Comparison of ENCODE assay signal across 8 cellular contexts in the genomic region with DNA sequence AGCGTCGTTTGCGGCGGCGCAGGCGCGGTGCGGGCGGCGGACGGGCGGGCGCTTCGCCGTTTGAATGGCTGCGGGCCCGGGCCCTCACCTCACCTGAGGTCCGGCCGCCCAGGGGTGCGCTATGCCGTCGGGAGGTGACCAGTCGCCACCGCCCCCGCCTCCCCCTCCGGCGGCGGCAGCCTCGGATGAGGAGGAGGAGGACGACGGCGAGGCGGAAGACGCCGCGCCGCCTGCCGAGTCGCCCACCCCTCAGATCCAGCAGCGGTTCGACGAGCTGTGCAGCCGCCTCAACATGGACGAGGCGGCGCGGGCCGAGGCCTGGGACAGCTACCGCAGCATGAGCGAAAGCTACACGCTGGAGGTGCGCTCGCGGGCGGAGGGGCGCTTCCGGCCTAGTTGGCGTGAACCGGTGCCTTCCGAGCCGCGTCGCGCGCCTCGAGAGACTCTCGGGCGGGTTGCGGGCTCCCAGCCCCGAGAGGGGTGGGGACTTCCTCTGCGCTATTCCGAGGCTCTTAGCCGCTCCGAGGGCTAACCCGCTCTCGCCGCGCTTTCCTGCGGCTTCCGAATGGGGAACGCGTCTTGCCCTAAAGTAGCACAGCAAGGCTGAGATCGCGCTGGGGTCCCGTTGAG. TPM values are rescaled to one million over a fixed set of nuclear protein-coding genes. Genes with fewer than 3 reads are reported as not detected.
A peak's percentile ranks its signal among the peaks of the same experiment; 100 is the strongest.
DNase-seq lines count a peak whose midpoint lies in the region; ATAC-seq and TF ChIP-seq lines count a peak whose summit lies in the region.

Gene RBL2, plus strand, starts transcription at position 36 of the 630 bp plus-strand sequence. Its CDS starts 86 bp downstream, at position 122.

- H3K9me3 ChIP-seq in liver (ENCODE audit: control insufficient read depth in 4 of 4, low read length in 3 of 4) = no peaks in the 10 kb centered on the region

- peaks cover 3% of the 10 kb centered on the region for H3K9me3 Mint-ChIP-seq in activated CD4-positive, alpha-beta T cell treated with anti-CD3 and anti-CD28 coated beads, Interleukin-2, amount 10 ng/mL, durations not matched to agents 24 days and 14 days

- H3K4me3 ChIP-seq in liver (ENCODE audit: low read depth in 1 of 3, low read length in 3 of 3) = peak within 1 kb of the TSS; percentile 72 to 97 (median 91)

- H3K4me3 Mint-ChIP-seq in activated CD4-positive, alpha-beta T cell treated with anti-CD3 and anti-CD28 coated beads, Interleukin-2, amount 10 ng/mL, durations not matched to agents 24 days and 14 days = peak within 1 kb of the TSS; percentile 96

- H3K27ac Mint-ChIP-seq in activated CD4-positive, alpha-beta T cell treated with anti-CD3 and anti-CD28 coated beads, Interleukin-2, amount 10 ng/mL, durations not matched to agents 24 days and 14 days = peak within 1 kb of the TSS; percentile 93

- peak within 1 kb of the TSS; percentile 98 to 100 for H3K27ac ChIP-seq in liver (ENCODE audit: low read depth in 1 of 2, low read length in 2 of 2)

- DNase-seq in SIG-M5 treated with dmso at 0.1 percent for 504 hours (lab: John Stamatoyannopoulos, UW; ENCODE audit: unreplicated experiment) = peak; percentile 39
- no peak for DNase-seq in SIG-M5 (lab: John Stamatoyannopoulos, UW)
- peak; percentile 8 for DNase-seq in NCI-H2196 treated with DMSO at 0.1 percent for 48 hours (lab: John Stamatoyannopoulos, UW; ENCODE audit: unreplicated experiment)
- DNase-seq in activated CD4-positive, alpha-beta T cell treated with anti-CD3 and anti-CD28 coated beads, Interleukin-2, amount 10 ng/mL, durations not matched to agents 24 days and 14 days = peak; percentile 95
- peak; percentile 31 for DNase-seq in cortex of kidney (lab: John Stamatoyannopoulos, UW)
- peak; percentile 76 to 77 for DNase-seq in stimulated activated CD4-positive, alpha-beta T cell treated with anti-CD3 and anti-CD28 coated beads, Interleukin-4, amount 100 ng/mL, for 48 hours (ENCODE audit: low read depth in 2 of 2)

- no peak for TF ChIP-seq RAD21 in liver (IDR thresholded peaks at IDR 0.05)

- TF ChIP-seq CTCF in liver (IDR thresholded peaks at IDR 0.05; ENCODE audit: low read depth, low read length, missing input control) = no peak

- ATAC-seq in HG02884 (IDR thresholded peaks at IDR 0.05; ENCODE audit: unreplicated experiment) = peak; percentile 74

- intact Hi-C loops in activated CD4-positive, alpha-beta T cell treated with anti-CD3 and anti-CD28 coated beads, Interleukin-2, amount 10 ng/mL, durations not matched to agents 24 days and 14 days (cut with micrococcal nuclease) = loop anchor here (1.0 to 2.0 kb wide), 5 partner anchors 23 to 380 kb away; partner anchors contain the start of genes AKTIP, CHD9 and RPGRIP1L

- no peaks in the 10 kb centered on the region for H3K36me3 ChIP-seq in liver (ENCODE audit: control insufficient read depth in 4 of 4, insufficient read depth in 3 of 4, low read depth in 1 of 4, low read length in 3 of 4)

- WGBS in liver = under 1% methylated on average over 85 of the region's 85 CpGs

- H3K4me1 ChIP-seq in liver (ENCODE audit: control insufficient read depth in 4 of 4, insufficient read depth in 4 of 4, low read length in 3 of 4) = peaks cover 3 to 28% (median 10%) of the 10 kb centered on the region in 4 donors

- peak within 1 kb of the TSS; percentile 84 to 88 for H3K9ac ChIP-seq in liver (ENCODE audit: low read depth in 1 of 2, low read length in 2 of 2)

- no peaks in the 10 kb centered on the region for H3K27me3 ChIP-seq in liver (ENCODE audit: control insufficient read depth in 4 of 4, insufficient read depth in 4 of 4, low read length in 3 of 4)

- no peaks in the 10 kb centered on the region for H3K27me3 Mint-ChIP-seq in activated CD4-positive, alpha-beta T cell treated with anti-CD3 and anti-CD28 coated beads, Interleukin-2, amount 10 ng/mL, durations not matched to agents 24 days and 14 days

- peaks cover 30% of the 10 kb centered on the region for H3K4me1 Mint-ChIP-seq in activated CD4-positive, alpha-beta T cell treated with anti-CD3 and anti-CD28 coated beads, Interleukin-2, amount 10 ng/mL, durations not matched to agents 24 days and 14 days

- peaks cover 14% of the 10 kb centered on the region for H3K36me3 Mint-ChIP-seq in activated CD4-positive, alpha-beta T cell treated with anti-CD3 and anti-CD28 coated beads, Interleukin-2, amount 10 ng/mL, durations not matched to agents 24 days and 14 days (ENCODE audit: low read depth)

TF ChIP-seq in liver, 16 proteins besides CTCF, POLR2A, EP300 and RAD21:
- TF ChIP-seq, protein P1, sequence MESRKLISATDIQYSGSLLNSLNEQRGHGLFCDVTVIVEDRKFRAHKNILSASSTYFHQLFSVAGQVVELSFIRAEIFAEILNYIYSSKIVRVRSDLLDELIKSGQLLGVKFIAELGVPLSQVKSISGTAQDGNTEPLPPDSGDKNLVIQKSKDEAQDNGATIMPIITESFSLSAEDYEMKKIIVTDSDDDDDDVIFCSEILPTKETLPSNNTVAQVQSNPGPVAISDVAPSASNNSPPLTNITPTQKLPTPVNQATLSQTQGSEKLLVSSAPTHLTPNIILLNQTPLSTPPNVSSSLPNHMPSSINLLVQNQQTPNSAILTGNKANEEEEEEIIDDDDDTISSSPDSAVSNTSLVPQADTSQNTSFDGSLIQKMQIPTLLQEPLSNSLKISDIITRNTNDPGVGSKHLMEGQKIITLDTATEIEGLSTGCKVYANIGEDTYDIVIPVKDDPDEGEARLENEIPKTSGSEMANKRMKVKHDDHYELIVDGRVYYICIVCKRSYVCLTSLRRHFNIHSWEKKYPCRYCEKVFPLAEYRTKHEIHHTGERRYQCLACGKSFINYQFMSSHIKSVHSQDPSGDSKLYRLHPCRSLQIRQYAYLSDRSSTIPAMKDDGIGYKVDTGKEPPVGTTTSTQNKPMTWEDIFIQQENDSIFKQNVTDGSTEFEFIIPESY (IDR thresholded peaks at IDR 0.05) = no peak
- TF ChIP-seq JUND (IDR thresholded peaks at IDR 0.05) = no peak
- TF ChIP-seq HNF4G (IDR thresholded peaks at IDR 0.05) = no peak
- no peak for TF ChIP-seq GABPA (IDR thresholded peaks at IDR 0.05 in 1 of 2, conservative IDR thresholded peaks at IDR 0.05 in 1 of 2)
- TF ChIP-seq NR2F2 (IDR thresholded peaks at IDR 0.05) = no peak
- no peak for TF ChIP-seq TAF1 (conservative IDR thresholded peaks at IDR 0.05)
- TF ChIP-seq SP1 (IDR thresholded peaks at IDR 0.05) = no peak
- no peak for TF ChIP-seq REST (IDR thresholded peaks at IDR 0.05)
- TF ChIP-seq FOXA1 (IDR thresholded peaks at IDR 0.05) = no peak
- no peak for TF ChIP-seq RXRA (IDR thresholded peaks at IDR 0.05)
- TF ChIP-seq FOXA2 (IDR thresholded peaks at IDR 0.05) = no peak
- TF ChIP-seq EGR1 (IDR thresholded peaks at IDR 0.05; ENCODE audit: low read depth in 2 of 2) = no peak
- TF ChIP-seq YY1 (IDR thresholded peaks at IDR 0.05) = no peak
- no peak for TF ChIP-seq MAX (IDR thresholded peaks at IDR 0.05)
- TF ChIP-seq ATF3 (IDR thresholded peaks at IDR 0.05) = no peak
- no peak for TF ChIP-seq HNF4A (conservative IDR thresholded peaks at IDR 0.05)

RNA-seq across cellular contexts. Expression of gene RBL2, which starts in this region (rescaled TPM):
- 66.5 and 69.9 TPM in 2 replicates for total RNA-seq in activated CD4-positive, alpha-beta T cell treated with anti-CD3 and anti-CD28 coated beads, Interleukin-2, amount 10 ng/mL, durations not matched to agents 24 days and 14 days
- total RNA-seq in liver = 10 to 100 TPM; 33.4 to 64.3 TPM
- polyA plus RNA-seq in liver = 10 to 100 TPM; 19.2 to 23.5 TPM
